Comparison of ENCODE assay signal across 15 cellular contexts in genomic region chr10:72204724-72205123, GRCh38. TPM values are rescaled to one million over a fixed set of nuclear protein-coding genes. Genes with fewer than 3 reads are reported as not detected.
DNase-seq lines count a peak whose midpoint lies in the region; ATAC-seq and TF ChIP-seq lines count a peak whose summit lies in the region.
"Had no signal": no experiment of that assay in that cellular context is flagged by ENCODE, and none has a peak within 500 bp of the region (broad histone marks: within the 10 kb centered on the region; RNA-seq: fewer than 3 reads in every experiment).

No MANE protein-coding gene starts in this region.

- POLR2A ChIA-PET in Panc1 (lab: Charles Lee): no interaction called here

- CTCF ChIA-PET in Panc1 (lab: Charles Lee): no interaction called here

- in situ Hi-C loops in Panc1 (cut with HindIII; ENCODE audit: low pct_unique_long_range_greater_than_20kb, low sequenced_read_pairs): no loop called here

- DNase-seq in A172 (ENCODE audit: low spot score): peak; percentile 29
- no peak for DNase-seq in Panc1 (ENCODE audit: low read depth, low spot score)
- no peak for DNase-seq in erythroblast (lab: John Stamatoyannopoulos, UW)
- no peak for DNase-seq in activated CD4-positive, CD25-positive, alpha-beta regulatory T cell (lab: John Stamatoyannopoulos, UW)
- DNase-seq: Calu3; CD4-positive, CD25-positive, alpha-beta regulatory T cell; DMS79; EL; H7 had no signal

- no peaks in the 10 kb centered on the region for H3K9me3 ChIP-seq in BLaER1
- no peaks in the 10 kb centered on the region for H3K9me3 ChIP-seq in Panc1 (ENCODE audit: control insufficient read depth, insufficient read depth, low read depth, low read length)
- no peaks in the 10 kb centered on the region for H3K9me3 ChIP-seq in skeletal muscle tissue (ENCODE audit: control insufficient read depth in 3 of 3, low read length in 3 of 3)
- H3K9me3 ChIP-seq: A549 had no signal

- H3K4me3 ChIP-seq in BLaER1 (no peak overlapping the region), Panc1 (ENCODE audit: low read depth in 2 of 2, low read length in 2 of 2) (no peak overlapping the region), skeletal muscle tissue (ENCODE audit: low read length in 3 of 3) (no peak overlapping the region)
- H3K4me3 ChIP-seq: A549, GM23338 had no signal

- BruUV-seq in Panc1 (replicated peaks; lab: Mats Ljungman, UMichigan): no TSS peak

- H3K27me3 ChIP-seq in BLaER1: no peaks in the 10 kb centered on the region
- no peaks in the 10 kb centered on the region for H3K27me3 ChIP-seq in Panc1 (ENCODE audit: control insufficient read depth, insufficient read depth, low read length)
- H3K27me3 ChIP-seq in skeletal muscle tissue (ENCODE audit: control insufficient read depth in 3 of 3, insufficient read depth in 3 of 3, low read length in 3 of 3): no peaks in the 10 kb centered on the region

- H3K4me1 ChIP-seq in BLaER1 (peaks cover 20% of the 10 kb centered on the region), Panc1 (ENCODE audit: control insufficient read depth, insufficient read depth, low read length) (no peaks in the 10 kb centered on the region), skeletal muscle tissue (ENCODE audit: control insufficient read depth in 3 of 3, insufficient read depth in 3 of 3, low read length in 3 of 3) (peaks cover under 1 to 7% (median 3%) of the 10 kb centered on the region in 3 donors)
- H3K4me1 ChIP-seq: A549 had no signal

- no peak overlapping the region for H3K27ac ChIP-seq in BLaER1
- peak overlapping the region; percentile 52 for H3K27ac ChIP-seq in Panc1 (ENCODE audit: low read length)
- H3K27ac ChIP-seq in skeletal muscle tissue (ENCODE audit: low read depth, low read length): peak overlapping the region; percentile 41
- H3K27ac ChIP-seq: A549 had no signal

- H3K9ac ChIP-seq in BLaER1 (no peak overlapping the region), skeletal muscle tissue (ENCODE audit: low read depth in 1 of 3, low read length in 3 of 3) (peak overlapping the region in 1 of 3 donors; percentile 3)

- peak overlapping the region; percentile 65 for H3K4me2 ChIP-seq in BLaER1
- H3K4me2 ChIP-seq: A549, GM23338 had no signal

- peaks cover 7% of the 10 kb centered on the region; the same call in 1 of the 2 replicates for H4K20me1 ChIP-seq in BLaER1

- TF ChIP-seq POLR2A in erythroblast (IDR thresholded peaks at IDR 0.05; ENCODE audit: low read length): no peak

- intact Hi-C loops in Panc1 (cut with micrococcal nuclease; ENCODE audit: unreplicated experiment): loop anchor here (10.0 kb wide), 1 partner anchor 80 kb away; no protein-coding TSS in a partner anchor

- peaks cover 89% of the 10 kb centered on the region for H3K36me3 ChIP-seq in BLaER1
- peaks cover 25% of the 10 kb centered on the region for H3K36me3 ChIP-seq in Panc1 (ENCODE audit: control insufficient read depth, insufficient read depth, low read length)
- H3K36me3 ChIP-seq in skeletal muscle tissue (ENCODE audit: control insufficient read depth in 3 of 3, insufficient read depth in 3 of 3, low read length in 3 of 3): peaks cover 8 to 19% (median 12%) of the 10 kb centered on the region in 3 donors

- ATAC-seq in Panc1: no peak
- no peak for ATAC-seq in HG02884 (IDR thresholded peaks at IDR 0.05; ENCODE audit: unreplicated experiment)
- ATAC-seq: A549, GM23338, HepG2 had no signal

- TF ChIP-seq CTCF in Panc1 (IDR thresholded peaks at IDR 0.05): no peak

RNA-seq across cellular contexts. Expression of gene ANAPC16, which starts 11.1 kb away (rescaled TPM):
- total RNA-seq in A172 (2014; rRNA removed; shearing (Covaris generic)): 69.5 and 78.1 TPM in 2 replicates
- total RNA-seq in Panc1 (2021; ENCODE audit: unreplicated experiment): 110 TPM
- polyA plus RNA-seq in Panc1 (2012; ENCODE audit: insufficient read length): 77.2 TPM
- 58.5 TPM for total RNA-seq in skeletal muscle tissue

RNA-seq across cellular contexts. Expression of gene ASCC1, which starts 11.4 kb away (rescaled TPM):
- total RNA-seq in A172 (2014; rRNA removed; shearing (Covaris generic)): 30.0 and 39.5 TPM in 2 replicates
- total RNA-seq in Panc1 (2021; ENCODE audit: unreplicated experiment): 114 TPM
- 72.9 TPM for polyA plus RNA-seq in Panc1 (2012; ENCODE audit: insufficient read length)
- total RNA-seq in skeletal muscle tissue: 21.4 TPM
